In the genomic region with DNA sequence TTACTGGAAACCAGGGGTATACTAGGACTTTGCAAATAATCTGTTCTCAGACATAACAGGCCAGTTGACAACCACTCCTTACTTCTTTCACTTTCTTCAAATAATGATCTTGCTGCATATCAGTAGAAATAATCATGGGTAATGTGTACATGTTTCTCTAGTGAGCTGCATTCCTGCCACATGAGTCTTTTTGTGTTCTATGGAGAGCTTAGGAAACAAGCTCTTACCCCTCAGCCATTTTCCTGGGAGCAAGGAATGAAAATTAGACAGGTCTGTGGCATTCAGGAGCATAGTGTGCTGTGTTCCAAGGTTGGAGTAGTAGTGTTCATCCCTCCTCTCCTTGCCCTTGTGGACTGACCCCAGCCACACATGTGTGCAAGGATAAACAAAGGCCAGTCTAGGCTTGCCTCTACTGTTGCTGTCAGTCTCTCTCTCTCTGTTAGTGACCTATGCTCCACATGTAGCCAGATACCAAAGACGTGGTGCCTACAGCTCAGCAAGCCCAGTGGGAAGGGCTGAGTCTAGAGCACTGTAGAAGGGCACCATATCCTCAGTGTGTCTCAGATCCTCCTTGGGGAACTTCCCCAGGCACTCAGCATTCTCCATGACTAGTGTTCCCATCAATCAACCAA, we compare ENCODE assay signal across 1 cellular context.
TF ChIP-seq lines count a peak whose summit lies in the region.

No MANE protein-coding gene starts in this region.

TF ChIP-seq in IMR-90, 13 proteins besides CTCF, POLR2A, EP300 and RAD21 (continued from another document):
- no peak for TF ChIP-seq CEBPB (IDR thresholded peaks at IDR 0.05; ENCODE audit: low read depth, low read length)
- no peak for TF ChIP-seq NFE2L2 (IDR thresholded peaks at IDR 0.05; ENCODE audit: low read depth, low read length)
- no peak for TF ChIP-seq FOS (IDR thresholded peaks at IDR 0.05; ENCODE audit: low read depth, low read length)
- TF ChIP-seq BHLHE40 (IDR thresholded peaks at IDR 0.05; ENCODE audit: low read depth, low read length) = no peak
- TF ChIP-seq MXI1 (IDR thresholded peaks at IDR 0.05; ENCODE audit: borderline replicate concordance, low read depth, low read length) = no peak
- no peak for TF ChIP-seq CHD1 (IDR thresholded peaks at IDR 0.05; ENCODE audit: low read depth, low read length)
- TF ChIP-seq, protein P1, sequence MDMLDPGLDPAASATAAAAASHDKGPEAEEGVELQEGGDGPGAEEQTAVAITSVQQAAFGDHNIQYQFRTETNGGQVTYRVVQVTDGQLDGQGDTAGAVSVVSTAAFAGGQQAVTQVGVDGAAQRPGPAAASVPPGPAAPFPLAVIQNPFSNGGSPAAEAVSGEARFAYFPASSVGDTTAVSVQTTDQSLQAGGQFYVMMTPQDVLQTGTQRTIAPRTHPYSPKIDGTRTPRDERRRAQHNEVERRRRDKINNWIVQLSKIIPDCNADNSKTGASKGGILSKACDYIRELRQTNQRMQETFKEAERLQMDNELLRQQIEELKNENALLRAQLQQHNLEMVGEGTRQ (IDR thresholded peaks at IDR 0.05; ENCODE audit: low read depth, low read length) = no peak
- TF ChIP-seq RFX5 (IDR thresholded peaks at IDR 0.05; ENCODE audit: low read depth, low read length) = no peak
- TF ChIP-seq RCOR1 (IDR thresholded peaks at IDR 0.05; ENCODE audit: insufficient replicate concordance, low read length) = no peak
- no peak for TF ChIP-seq SMC3 (IDR thresholded peaks at IDR 0.05; ENCODE audit: low read depth, low read length)
- TF ChIP-seq, protein P2, sequence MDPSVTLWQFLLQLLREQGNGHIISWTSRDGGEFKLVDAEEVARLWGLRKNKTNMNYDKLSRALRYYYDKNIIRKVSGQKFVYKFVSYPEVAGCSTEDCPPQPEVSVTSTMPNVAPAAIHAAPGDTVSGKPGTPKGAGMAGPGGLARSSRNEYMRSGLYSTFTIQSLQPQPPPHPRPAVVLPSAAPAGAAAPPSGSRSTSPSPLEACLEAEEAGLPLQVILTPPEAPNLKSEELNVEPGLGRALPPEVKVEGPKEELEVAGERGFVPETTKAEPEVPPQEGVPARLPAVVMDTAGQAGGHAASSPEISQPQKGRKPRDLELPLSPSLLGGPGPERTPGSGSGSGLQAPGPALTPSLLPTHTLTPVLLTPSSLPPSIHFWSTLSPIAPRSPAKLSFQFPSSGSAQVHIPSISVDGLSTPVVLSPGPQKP (IDR thresholded peaks at IDR 0.05; ENCODE audit: borderline replicate concordance, low read depth, low read length) = no peak
